ENCODE assay signal across 21 cellular contexts in genomic region chr11:26045082-26045481, GRCh38.
A peak's percentile ranks its signal among the peaks of the same experiment; 100 is the strongest.
DNase-seq lines count a peak whose midpoint lies in the region; ATAC-seq, FAIRE-seq and TF ChIP-seq lines count a peak whose summit lies in the region.
"Had no signal": no experiment of that assay in that cellular context is flagged by ENCODE, and none has a peak within 500 bp of the region (broad histone marks: within the 10 kb centered on the region; RNA-seq: fewer than 3 reads in every experiment).

No MANE protein-coding gene starts in this region.

- in situ Hi-C loops in mammary epithelial cell (cut with MboI; ENCODE audit: low sequenced_read_pairs in 2 of 2) = no loop called here

- intact Hi-C loops in mammary epithelial cell (cut with micrococcal nuclease) = no loop called here
- intact Hi-C loops in breast epithelium (cut with DNase I; ENCODE audit: low total_unique reads) = no loop called here

- no peaks in the 10 kb centered on the region for H3K27me3 Mint-ChIP-seq in activated T-cell treated with anti-CD3 and anti-CD28 coated beads, Interleukin-2, amount 50 U/mL, for 4 hours (ENCODE audit: low read depth)
- no peaks in the 10 kb centered on the region for H3K27me3 Mint-ChIP-seq in activated T-helper 17 cell treated with anti-CD3 and anti-CD28 coated beads, Interleukin-2, amount 50 U/mL, for 72 hours

- no peaks in the 10 kb centered on the region for H3K4me1 ChIP-seq in mammary epithelial cell (ENCODE audit: insufficient read depth, low read length)
- H3K4me1 ChIP-seq in breast epithelium = no peaks in the 10 kb centered on the region
- H3K4me1 ChIP-seq in MM.1S (ENCODE audit: low read length) = peaks cover 8% of the 10 kb centered on the region; the same call in 1 of the 2 replicates

- no peak for FAIRE-seq in bronchial epithelial cell (lab: Jason Lieb, UNC)
- FAIRE-seq: K562, RCC 7860 had no signal

- no peaks in the 10 kb centered on the region for H3K36me3 Mint-ChIP-seq in activated T-cell treated with anti-CD3 and anti-CD28 coated beads, Interleukin-2, amount 50 U/mL, for 4 hours (ENCODE audit: insufficient read depth)
- no peaks in the 10 kb centered on the region for H3K36me3 Mint-ChIP-seq in activated T-helper 17 cell treated with anti-CD3 and anti-CD28 coated beads, Interleukin-2, amount 50 U/mL, for 72 hours (ENCODE audit: low read depth)
- H3K36me3 Mint-ChIP-seq: CD14-positive monocyte had no signal

- dilution Hi-C loops in mammary epithelial cell (cut with HindIII; ENCODE audit: low sequenced_read_pairs) = no loop called here

- H3K9ac ChIP-seq in mammary epithelial cell (ENCODE audit: insufficient read depth, low read length) (no peak overlapping the region), MM.1S (ENCODE audit: low read length) (no peak overlapping the region)
- H3K9ac ChIP-seq: GM23248 had no signal

- H3K27ac ChIP-seq in mammary epithelial cell (ENCODE audit: insufficient read depth, low read depth, low read length) (no peak overlapping the region), breast epithelium (no peak overlapping the region), MM.1S (ENCODE audit: low read length) (no peak overlapping the region)
- H3K27ac ChIP-seq: GM23248 had no signal

- H3K27me3 ChIP-seq in mammary epithelial cell (ENCODE audit: insufficient read depth, low read length) = peaks cover 2% of the 10 kb centered on the region
- no peaks in the 10 kb centered on the region for H3K27me3 ChIP-seq in breast epithelium
- no peaks in the 10 kb centered on the region for H3K27me3 ChIP-seq in MM.1S (replicated peaks; ENCODE audit: insufficient read depth, low read length)
- H3K27me3 ChIP-seq in bronchial epithelial cell (ENCODE audit: control insufficient read depth, insufficient read depth, low read length) = no peaks in the 10 kb centered on the region

- no peak overlapping the region for H3K4me3 Mint-ChIP-seq in activated T-cell treated with anti-CD3 and anti-CD28 coated beads, Interleukin-2, amount 50 U/mL, for 4 hours
- H3K4me3 Mint-ChIP-seq in activated T-helper 17 cell treated with anti-CD3 and anti-CD28 coated beads, Interleukin-2, amount 50 U/mL, for 72 hours = no peak overlapping the region
- H3K4me3 Mint-ChIP-seq: CD14-positive monocyte had no signal

- TF ChIP-seq CTCF in mammary epithelial cell (conservative IDR thresholded peaks at IDR 0.05 in 1 of 2, IDR thresholded peaks at IDR 0.05 in 1 of 2; ENCODE audit: extremely low read depth in 1 of 2, insufficient read depth in 1 of 2, low read depth in 1 of 2, low read length in 2 of 2) = no peak
- no peak for TF ChIP-seq CTCF in breast epithelium (IDR thresholded peaks at IDR 0.05)
- TF ChIP-seq CTCF in MM.1S (IDR thresholded peaks at IDR 0.05; ENCODE audit: low read length) = no peak
- no peak for TF ChIP-seq CTCF in bronchial epithelial cell (IDR thresholded peaks at IDR 0.05; ENCODE audit: insufficient read depth, low read length, severe bottlenecking)

- H4K20me1 ChIP-seq in mammary epithelial cell (ENCODE audit: insufficient read depth, low read length) = no peaks in the 10 kb centered on the region
- no peaks in the 10 kb centered on the region for H4K20me1 ChIP-seq in MM.1S (ENCODE audit: insufficient read depth, low read length)

- H3K4me2 ChIP-seq in mammary epithelial cell (ENCODE audit: insufficient read depth, low read depth, low read length) = no peak overlapping the region
- H3K4me2 ChIP-seq in MM.1S (ENCODE audit: low read depth, low read length) = no peak overlapping the region

- H3K36me3 ChIP-seq in mammary epithelial cell (ENCODE audit: insufficient read depth, low read length) = no peaks in the 10 kb centered on the region
- H3K36me3 ChIP-seq in breast epithelium = no peaks in the 10 kb centered on the region
- no peaks in the 10 kb centered on the region for H3K36me3 ChIP-seq in MM.1S (replicated peaks; ENCODE audit: insufficient read depth, low read length)
- H3K36me3 ChIP-seq in bronchial epithelial cell (ENCODE audit: control insufficient read depth, insufficient read depth, low read length) = no peaks in the 10 kb centered on the region

- CTCF ChIA-PET in mammary epithelial cell (lab: Charles Lee; ENCODE audit: low non-redundant PET) = no interaction called here

- H3K27ac Mint-ChIP-seq in activated T-helper 17 cell treated with anti-CD3 and anti-CD28 coated beads, Interleukin-2, amount 50 U/mL, for 72 hours = no peak overlapping the region
- H3K27ac Mint-ChIP-seq: CD14-positive monocyte had no signal

- BruUV-seq in mammary epithelial cell (replicated peaks; lab: Mats Ljungman, UMichigan) = no TSS peak

- H3K9me3 ChIP-seq in mammary epithelial cell (replicated peaks; ENCODE audit: insufficient read depth, low read length) (no peaks in the 10 kb centered on the region), breast epithelium (no peaks in the 10 kb centered on the region), MM.1S (replicated peaks; ENCODE audit: insufficient read depth, low read length) (no peaks in the 10 kb centered on the region)

- ATAC-seq in activated T-cell treated with anti-CD3 and anti-CD28 coated beads, Interleukin-2, amount 50 U/mL, for 4 hours = no peak
- ATAC-seq in activated T-helper 17 cell treated with anti-CD3 and anti-CD28 coated beads, Interleukin-2, amount 50 U/mL, for 72 hours (replicated peaks) = no peak
- ATAC-seq: HCT116, K562, SK-N-SH treated with all-trans-retinoic acid at 6 μM for 48 hours had no signal

- no peaks in the 10 kb centered on the region for H3K9me2 ChIP-seq in MM.1S (replicated peaks; ENCODE audit: insufficient read depth, low read length)

- H3F3A ChIP-seq in MM.1S (ENCODE audit: insufficient read depth, low read length) = no peaks in the 10 kb centered on the region

- no peak overlapping the region for H2AFZ ChIP-seq in mammary epithelial cell (ENCODE audit: low read depth, low read length)
- no peak overlapping the region for H2AFZ ChIP-seq in MM.1S (ENCODE audit: low read length)
- H2AFZ ChIP-seq: GM23248 had no signal

- DNase-seq in mammary epithelial cell (peak; percentile 50), breast epithelium (ENCODE audit: low spot score in 2 of 2) (no peak), MM.1S (peak; percentile 5), bronchial epithelial cell (ENCODE audit: low read depth) (peak; percentile 73), kidney tubule cell (ENCODE audit: low spot score) (peak; percentile 52)
- no peak for DNase-seq in activated T-cell treated with anti-CD3 and anti-CD28 coated beads, Interleukin-2, amount 50 U/mL, for 4 hours
- DNase-seq in stimulated activated CD4-positive, alpha-beta T cell treated with anti-CD3 and anti-CD28 coated beads, Interleukin-1b, Interleukin-23, amount 100 ng/mL, for 48 hours = no peak
- DNase-seq: 8988T, GDM1, GM23248, NCI-H1417 treated with DMSO at 0.1 percent for 48 hours, NCI-H1930, NCI-H345, NCI-H524 treated with DMSO at 0.1 percent for 48 hours, SIG-M5 had no signal

- H3K79me2 ChIP-seq in mammary epithelial cell (ENCODE audit: insufficient read depth, low read length) = no peaks in the 10 kb centered on the region
- no peaks in the 10 kb centered on the region for H3K79me2 ChIP-seq in MM.1S (ENCODE audit: low read length)

- no peaks in the 10 kb centered on the region for H3K4me1 Mint-ChIP-seq in activated T-cell treated with anti-CD3 and anti-CD28 coated beads, Interleukin-2, amount 50 U/mL, for 4 hours (ENCODE audit: low read depth)
- H3K4me1 Mint-ChIP-seq in activated T-helper 17 cell treated with anti-CD3 and anti-CD28 coated beads, Interleukin-2, amount 50 U/mL, for 72 hours = no peaks in the 10 kb centered on the region
- H3K4me1 Mint-ChIP-seq: CD14-positive monocyte had no signal

- H3K4me3 ChIP-seq in mammary epithelial cell (replicated peaks in 1 of 3; ENCODE audit: insufficient read depth in 1 of 3, low read depth in 2 of 3, low read length in 3 of 3) (no peak overlapping the region), breast epithelium (no peak overlapping the region), MM.1S (ENCODE audit: low read length) (no peak overlapping the region), bronchial epithelial cell (ENCODE audit: low read depth, low read length) (no peak overlapping the region)
- H3K4me3 ChIP-seq: GM23248, K562 had no signal

- TF ChIP-seq POLR2A in breast epithelium (IDR thresholded peaks at IDR 0.05) = no peak

- H3K9me3 Mint-ChIP-seq in activated T-cell treated with anti-CD3 and anti-CD28 coated beads, Interleukin-2, amount 50 U/mL, for 4 hours = no peaks in the 10 kb centered on the region
- peaks cover 12% of the 10 kb centered on the region for H3K9me3 Mint-ChIP-seq in activated T-helper 17 cell treated with anti-CD3 and anti-CD28 coated beads, Interleukin-2, amount 50 U/mL, for 72 hours

Comparison
In these comparisons a context has a peak if more than half of its experiments do, and no peak if none do; other contexts are left out.
1. DNase-seq: peak in mammary epithelial cell (single experiment), MM.1S (single experiment), bronchial epithelial cell (single experiment) and kidney tubule cell (single experiment); none in breast epithelium (0 of 2), activated T-cell treated with anti-CD3 and anti-CD28 coated beads, Interleukin-2, amount 50 U/mL, for 4 hours (single experiment) and stimulated activated CD4-positive, alpha-beta T cell treated with anti-CD3 and anti-CD28 coated beads, Interleukin-1b, Interleukin-23, amount 100 ng/mL, for 48 hours (single experiment).